Comparison of ENCODE assay signal across 19 cellular contexts in genomic region chr12:125029756-125030358, GRCh38. TPM values are rescaled to one million over a fixed set of nuclear protein-coding genes. Genes with fewer than 3 reads are reported as not detected.
DNase-seq lines count a peak whose midpoint lies in the region; ATAC-seq lines count a peak whose summit lies in the region.
"Had no signal": no experiment of that assay in that cellular context is flagged by ENCODE, and none has a peak within 500 bp of the region (broad histone marks: within the 10 kb centered on the region; RNA-seq: fewer than 3 reads in every experiment).

No MANE protein-coding gene starts in this region.

- peaks cover 3 to 5% of the 10 kb centered on the region in 2 donors for H3K4me1 Mint-ChIP-seq in stimulated activated naive B cell treated with anti-CD40 and anti-IgM and Interleukin-4, amounts not matched to agents 10 μg/mL and 1 μg/mL and 100 μg/mL, for 72 hours
- H3K4me1 Mint-ChIP-seq in immature natural killer cell: no peaks in the 10 kb centered on the region
- H3K4me1 Mint-ChIP-seq: activated B cell treated with CpG ODN at 0.5 μM for 24 hours; naive thymus-derived CD4-positive, alpha-beta T cell; T-helper 17 cell had no signal

- H3K27me3 Mint-ChIP-seq in stimulated activated naive B cell treated with anti-CD40 and anti-IgM and Interleukin-4, amounts not matched to agents 10 μg/mL and 1 μg/mL and 100 μg/mL, for 72 hours: no peaks in the 10 kb centered on the region
- peaks cover 0 to 1% (median 0%) of the 10 kb centered on the region in 3 donors for H3K27me3 Mint-ChIP-seq in immature natural killer cell (ENCODE audit: low read depth in 3 of 3)
- H3K27me3 Mint-ChIP-seq: activated B cell treated with CpG ODN at 0.5 μM for 24 hours; B cell; naive thymus-derived CD4-positive, alpha-beta T cell; T-helper 17 cell; type B pancreatic cell had no signal

- DNase-seq in NCI-H2171 treated with DMSO at 0.1 percent for 48 hours (lab: John Stamatoyannopoulos, UW): peak; percentile 33
- no peak for DNase-seq in NCI-H2171 (lab: John Stamatoyannopoulos, UW)
- peak; percentile 97 for DNase-seq in NCI-H82 (lab: John Stamatoyannopoulos, UW)
- peak; percentile 5 for DNase-seq in fibroblast of peridontal ligament (ENCODE audit: extremely low read depth)
- DNase-seq in stimulated activated naive B cell treated with anti-CD40 and anti-IgM and Interleukin-4, amounts not matched to agents 10 μg/mL and 1 μg/mL and 100 μg/mL, for 72 hours: no peak
- no peak for DNase-seq in NCI-H345 treated with DMSO at 0.1 percent for 48 hours (lab: John Stamatoyannopoulos, UW; ENCODE audit: unreplicated experiment)
- DNase-seq in immature natural killer cell: no peak
- no peak for DNase-seq in NCI-H1930 (lab: John Stamatoyannopoulos, UW)
- DNase-seq: activated B cell treated with CpG ODN at 0.5 μM for 24 hours; activated T-cell treated with anti-CD3 and anti-CD28 coated beads, Interleukin-2, amount 50 U/mL, for 4 hours; islet precursor cell; naive thymus-derived CD4-positive, alpha-beta T cell; NCI-H2029; NCI-H526; stimulated activated CD4-positive, alpha-beta T cell treated with anti-CD3 and anti-CD28 coated beads, Interleukin-2, amount 100 ng/mL, for 48 hours; T-helper 17 cell had no signal

- H3K9me3 Mint-ChIP-seq in stimulated activated naive B cell treated with anti-CD40 and anti-IgM and Interleukin-4, amounts not matched to agents 10 μg/mL and 1 μg/mL and 100 μg/mL, for 72 hours: no peaks in the 10 kb centered on the region
- peaks cover 0 to under 1% (median 0%) of the 10 kb centered on the region in 6 donors for H3K9me3 Mint-ChIP-seq in immature natural killer cell
- H3K9me3 Mint-ChIP-seq: activated B cell treated with CpG ODN at 0.5 μM for 24 hours; activated naive CD4-positive, alpha-beta T cell treated with anti-CD3 and anti-CD28 coated beads, Interleukin-2, amount 50 U/mL, for 72 hours had no signal

- H3K4me3 Mint-ChIP-seq in stimulated activated naive B cell treated with anti-CD40 and anti-IgM and Interleukin-4, amounts not matched to agents 10 μg/mL and 1 μg/mL and 100 μg/mL, for 72 hours: no peak overlapping the region
- H3K4me3 Mint-ChIP-seq in immature natural killer cell: no peak overlapping the region
- H3K4me3 Mint-ChIP-seq: activated B cell treated with CpG ODN at 0.5 μM for 24 hours; activated T-cell treated with anti-CD3 and anti-CD28 coated beads, Interleukin-2, amount 50 U/mL, for 4 hours; B cell; naive thymus-derived CD4-positive, alpha-beta T cell; T-helper 17 cell; type B pancreatic cell had no signal

- ATAC-seq in stimulated activated naive B cell treated with anti-CD40 and anti-IgM and Interleukin-4, amounts not matched to agents 10 μg/mL and 1 μg/mL and 100 μg/mL, for 72 hours (replicated peaks): peak; percentile 42 to 61
- ATAC-seq: activated T-cell treated with anti-CD3 and anti-CD28 coated beads, Interleukin-2, amount 50 U/mL, for 4 hours; naive thymus-derived CD4-positive, alpha-beta T cell; T-helper 17 cell had no signal

- H3K27ac Mint-ChIP-seq in stimulated activated naive B cell treated with anti-CD40 and anti-IgM and Interleukin-4, amounts not matched to agents 10 μg/mL and 1 μg/mL and 100 μg/mL, for 72 hours: no peak overlapping the region
- no peak overlapping the region for H3K27ac Mint-ChIP-seq in immature natural killer cell
- H3K27ac Mint-ChIP-seq: activated B cell treated with CpG ODN at 0.5 μM for 24 hours; activated naive CD4-positive, alpha-beta T cell treated with anti-CD3 and anti-CD28 coated beads, Interleukin-2, amount 50 U/mL, for 72 hours; B cell; naive thymus-derived CD4-positive, alpha-beta T cell; T-helper 17 cell; type B pancreatic cell had no signal

- peaks cover 19 to 28% of the 10 kb centered on the region in 2 donors for H3K36me3 Mint-ChIP-seq in stimulated activated naive B cell treated with anti-CD40 and anti-IgM and Interleukin-4, amounts not matched to agents 10 μg/mL and 1 μg/mL and 100 μg/mL, for 72 hours
- H3K36me3 Mint-ChIP-seq in immature natural killer cell: peaks cover 0 to 11% (median 9%) of the 10 kb centered on the region in 3 donors

RNA-seq across cellular contexts. Expression of gene AACS, which starts 35.4 kb away (rescaled TPM):
- polyA plus RNA-seq in immature natural killer cell: 10 to 100 TPM; 11.9 to 22.7 (median 14.0) TPM

RNA-seq across cellular contexts. Expression of gene BRI3BP, which starts 36.4 kb away (rescaled TPM):
- 1 to 10 TPM; 1.0 to 3.5 (median 3.1) TPM for polyA plus RNA-seq in immature natural killer cell

RNA-seq across cellular contexts. Expression of gene DHX37, which starts 40.9 kb away (rescaled TPM):
- polyA plus RNA-seq in immature natural killer cell: 1 to 10 TPM in 2 of 3 donors, under 1 TPM in 1; 0.34 to 4.0 (median 2.4) TPM

Comparison
In these comparisons a context has a peak if more than half of its experiments do, and no peak if none do; other contexts are left out.
1. DNase-seq: peak in NCI-H2171 treated with DMSO at 0.1 percent for 48 hours (single experiment), NCI-H82 (single experiment) and fibroblast of peridontal ligament (single experiment); none in NCI-H2171 (single experiment), stimulated activated naive B cell treated with anti-CD40 and anti-IgM and Interleukin-4, amounts not matched to agents 10 μg/mL and 1 μg/mL and 100 μg/mL, for 72 hours (single experiment), NCI-H345 treated with DMSO at 0.1 percent for 48 hours (single experiment), immature natural killer cell (0 of 3) and NCI-H1930 (0 of 2).